ENCODE assay signal across 13 cellular contexts in genomic region chr10:29657719-29658274, GRCh38. TPM values are rescaled to one million over a fixed set of nuclear protein-coding genes. Genes with fewer than 3 reads are reported as not detected.
DNase-seq lines count a peak whose midpoint lies in the region; ATAC-seq and TF ChIP-seq lines count a peak whose summit lies in the region.
"Had no signal": no experiment of that assay in that cellular context is flagged by ENCODE, and none has a peak within 500 bp of the region (broad histone marks: within the 10 kb centered on the region; RNA-seq: fewer than 3 reads in every experiment).

No MANE protein-coding gene starts in this region.

- ATAC-seq in psoas muscle (no peak), HG02571 (IDR thresholded peaks at IDR 0.05; ENCODE audit: unreplicated experiment) (no peak), GM19452 (IDR thresholded peaks at IDR 0.05; ENCODE audit: unreplicated experiment) (no peak)
- ATAC-seq: GM23338 had no signal

- H3K27ac ChIP-seq in brain microvascular endothelial cell = peak overlapping the region; percentile 97
- H3K27ac ChIP-seq in psoas muscle = peak overlapping the region; percentile 85

- TF ChIP-seq CTCF in brain microvascular endothelial cell (IDR thresholded peaks at IDR 0.05; ENCODE audit: low read depth, low read length, missing control alignments) (no peak), psoas muscle (IDR thresholded peaks at IDR 0.05) (no peak)

- DNase-seq in NCI-H1105 treated with DMSO at 0.1 percent for 48 hours (lab: John Stamatoyannopoulos, UW) (peak; percentile 47), NCI-H1105 (lab: John Stamatoyannopoulos, UW) (no peak), NCI-H2107 (lab: John Stamatoyannopoulos, UW) (peak; percentile 14), brain microvascular endothelial cell (no peak), psoas muscle (no peak), NCI-H1694 (lab: John Stamatoyannopoulos, UW) (no peak)
- DNase-seq: caudate nucleus, foreskin melanocyte, left ventricle myocardium inferior, MG63 had no signal

- intact Hi-C loops in psoas muscle (cut with DNase I) = no loop called here

- H3K36me3 ChIP-seq in brain microvascular endothelial cell (replicated peaks) (no peaks in the 10 kb centered on the region), psoas muscle (ENCODE audit: insufficient read depth in 1 of 2, low read depth in 1 of 2) (peaks cover 0 to 48% of the 10 kb centered on the region in 2 donors)

- 51 to 68% (median 51%) methylated on average over 9 of the region's 9 CpGs for WGBS in psoas muscle, 3 donors

- in situ Hi-C loops in brain microvascular endothelial cell (cut with HindIII; ENCODE audit: low pct_ligation_motif_present, low sequenced_read_pairs) = no loop called here

- H3K4me1 ChIP-seq in psoas muscle = peaks cover 48% of the 10 kb centered on the region

- H3K4me3 ChIP-seq in brain microvascular endothelial cell (ENCODE audit: low read depth, low read length) = no peak overlapping the region
- no peak overlapping the region for H3K4me3 ChIP-seq in psoas muscle
- H3K4me3 ChIP-seq: GM23338, left ventricle myocardium inferior, MG63 had no signal

- H3K9me3 ChIP-seq in psoas muscle = no peaks in the 10 kb centered on the region

- H3K27me3 ChIP-seq in brain microvascular endothelial cell (replicated peaks) (no peaks in the 10 kb centered on the region), psoas muscle (ENCODE audit: insufficient read depth in 3 of 3, low read length in 2 of 3) (no peaks in the 10 kb centered on the region)
- H3K27me3 ChIP-seq: MG63 had no signal

RNA-seq across cellular contexts. Expression of gene SVIL, which starts 23.0 kb away (rescaled TPM):
- total RNA-seq in psoas muscle = 1,000 to 10,000 TPM in 2 of 4 donors, 100 to 1,000 TPM in 2; 792 to 1,728 (median 949) TPM
- 100 to 1,000 TPM in 2 of 3 donors, 10 to 100 TPM in 1; 70.6 to 536 (median 234) TPM for polyA plus RNA-seq in psoas muscle

Comparison
In these comparisons a context has a peak if more than half of its experiments do, and no peak if none do; other contexts are left out.
1. DNase-seq: peak in NCI-H1105 treated with DMSO at 0.1 percent for 48 hours (single experiment) and NCI-H2107 (single experiment); none in NCI-H1105 (single experiment), brain microvascular endothelial cell (single experiment), psoas muscle (0 of 2) and NCI-H1694 (single experiment).